In the genomic region with DNA sequence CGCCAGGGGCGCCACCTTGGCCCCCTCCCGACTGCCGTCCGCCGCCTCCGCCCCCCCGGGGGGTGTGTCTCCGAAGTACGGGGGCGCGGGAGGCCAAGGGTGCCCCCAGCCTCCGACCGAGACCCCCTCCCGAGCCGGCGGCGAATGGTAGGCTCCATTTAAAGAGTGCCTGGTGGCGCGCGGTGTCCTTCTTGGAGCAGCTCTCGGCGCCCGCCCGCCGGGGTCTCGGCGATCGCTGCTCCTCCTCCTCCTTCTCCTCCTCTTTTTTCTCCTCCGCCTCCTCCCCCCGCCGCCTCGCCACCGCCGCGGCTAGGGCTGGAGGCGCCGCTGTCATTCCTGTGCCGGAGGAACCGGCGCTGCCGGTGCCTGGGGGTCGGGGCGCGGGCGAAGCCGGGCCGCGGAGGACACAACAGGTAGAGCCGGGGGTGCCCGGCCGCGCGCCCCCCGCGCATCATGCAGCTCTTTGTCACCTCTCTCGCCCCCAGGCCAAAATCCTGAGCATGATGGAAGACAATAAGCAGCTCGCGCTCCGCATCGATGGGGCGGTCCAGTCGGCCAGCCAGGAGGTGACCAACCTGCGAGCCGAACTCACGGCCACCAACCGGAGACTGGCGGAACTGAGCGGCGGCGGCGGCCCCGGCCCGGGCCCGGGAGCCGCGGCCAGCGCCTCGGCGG, we compare ENCODE assay signal across 8 cellular contexts. TPM values are rescaled to one million over a fixed set of nuclear protein-coding genes. Genes with fewer than 3 reads are reported as not detected.
DNase-seq lines count a peak whose midpoint lies in the region; ATAC-seq and TF ChIP-seq lines count a peak whose summit lies in the region.

A gene (plus strand): TSS at position 188 of the 675 bp plus-strand sequence.

- TF ChIP-seq CTCF in ascending aorta (IDR thresholded peaks at IDR 0.05) (no peak), thoracic aorta (IDR thresholded peaks at IDR 0.05) (no peak)

- H3K4me1 ChIP-seq in ascending aorta = peaks cover 0 to 2% of the 10 kb centered on the region in 2 donors
- H3K4me1 ChIP-seq in thoracic aorta (ENCODE audit: control insufficient read depth in 1 of 2, low read depth in 2 of 2) = peaks cover 0 to 18% of the 10 kb centered on the region in 2 donors

- no peak for ATAC-seq in thoracic aorta (ENCODE audit: insufficient number of reproducible peaks, low FRiP score, low read depth)
- no peak for ATAC-seq in GM19023 (IDR thresholded peaks at IDR 0.05; ENCODE audit: unreplicated experiment)

- intact Hi-C loops in ascending aorta (cut with DNase I) = no loop called here

- H3K36me3 ChIP-seq in ascending aorta (no peaks in the 10 kb centered on the region), thoracic aorta (no peaks in the 10 kb centered on the region)

- H3K27ac ChIP-seq in ascending aorta (no peak within 1 kb of the TSS), layer of hippocampus (ENCODE audit: low read depth, low read length) (peak within 1 kb of the TSS; percentile 62), thoracic aorta (no peak within 1 kb of the TSS)

- peak; percentile 19 for DNase-seq in NCI-H82 (lab: John Stamatoyannopoulos, UW)
- DNase-seq in NCI-H82 treated with DMSO at 0.1 percent for 48 hours (lab: John Stamatoyannopoulos, UW; ENCODE audit: unreplicated experiment) = no peak
- DNase-seq in ascending aorta (ENCODE audit: low spot score in 2 of 2) = no peak
- DNase-seq in thoracic aorta (ENCODE audit: low spot score) = no peak
- no peak for DNase-seq in GM19240 (ENCODE audit: insufficient read length, low spot score)
- DNase-seq in UCSD-AML1 (lab: John Stamatoyannopoulos, UW; ENCODE audit: unreplicated experiment) = no peak

- H3K4me3 ChIP-seq in ascending aorta (peak within 1 kb of the TSS; percentile 33 to 45), thoracic aorta (peak within 1 kb of the TSS; percentile 49)

- H3K9me3 ChIP-seq in ascending aorta = no peaks in the 10 kb centered on the region
- no peaks in the 10 kb centered on the region for H3K9me3 ChIP-seq in thoracic aorta

- peaks cover 19% of the 10 kb centered on the region for H3K27me3 ChIP-seq in ascending aorta
- H3K27me3 ChIP-seq in layer of hippocampus (ENCODE audit: control insufficient read depth, insufficient read depth, low read length) = no peaks in the 10 kb centered on the region
- peaks cover 6% of the 10 kb centered on the region for H3K27me3 ChIP-seq in thoracic aorta (replicated peaks; ENCODE audit: insufficient read depth)

RNA-seq across cellular contexts. Expression of the gene that starts here (rescaled TPM):
- total RNA-seq in ascending aorta (58.5 TPM), thoracic aorta (10 to 100 TPM; 17.4 to 30.3 TPM)
